In the genomic region with DNA sequence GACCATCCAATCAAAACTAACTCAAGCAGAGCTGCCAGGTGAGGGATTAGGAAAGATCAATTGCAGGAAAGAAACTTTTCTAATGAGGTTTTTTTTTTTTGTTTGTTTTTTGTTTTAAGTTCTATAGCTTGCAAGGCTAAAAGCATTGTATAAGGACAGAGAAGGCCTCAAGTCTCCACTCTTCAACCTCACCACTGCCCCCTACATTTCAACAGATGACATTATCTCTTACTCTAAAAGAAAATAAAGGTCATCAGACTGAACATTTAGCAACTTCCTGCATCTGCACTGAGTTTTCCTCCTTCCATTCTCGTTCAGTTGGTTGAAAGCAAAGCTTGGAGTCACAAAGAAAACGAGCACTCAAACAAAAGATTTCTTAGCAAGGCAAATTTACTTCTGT, we compare ENCODE assay signal across 13 cellular contexts. TPM values are rescaled to one million over a fixed set of nuclear protein-coding genes. Genes with fewer than 3 reads are reported as not detected.
DNase-seq lines count a peak whose midpoint lies in the region; ATAC-seq and TF ChIP-seq lines count a peak whose summit lies in the region.
"Had no signal": no experiment of that assay in that cellular context is flagged by ENCODE, and none has a peak within 500 bp of the region (broad histone marks: within the 10 kb centered on the region; RNA-seq: fewer than 3 reads in every experiment).

No MANE protein-coding gene starts in this region.

- intact Hi-C loops in tibial artery (cut with DNase I; ENCODE audit: low total_unique reads) = no loop called here

- no peak overlapping the region for H3K27ac ChIP-seq in tibial artery

- no peaks in the 10 kb centered on the region for H3K27me3 ChIP-seq in tibial artery

- CTCF ChIA-PET in WTC11 (lab: Charles Lee) = interaction anchor here (0.5 to 1.0 kb wide), 3 partner anchors 32 to 198 kb away, joined by 3 to 4 read pairs (median 3); no protein-coding TSS in a partner anchor
- CTCF ChIA-PET in activated CD4-positive, alpha-beta T cell treated with anti-CD3 and anti-CD28 coated beads, Interleukin-2, amount 10 ng/mL, durations not matched to agents 7 days and 5 days (lab: Charles Lee) = no interaction called here

- H3K4me1 Mint-ChIP-seq in WTC11 (peaks cover 14% of the 10 kb centered on the region), nephron progenitor cell (no peaks in the 10 kb centered on the region)
- H3K4me1 Mint-ChIP-seq in activated CD4-positive, alpha-beta T cell treated with anti-CD3 and anti-CD28 coated beads, Interleukin-2, amount 10 ng/mL, durations not matched to agents 7 days and 5 days = no peaks in the 10 kb centered on the region
- H3K4me1 Mint-ChIP-seq: stimulated activated memory B cell treated with anti-CD40 and anti-IgM and Interleukin-4, amounts not matched to agents 10 μg/mL and 1 μg/mL and 100 μg/mL, for 72 hours had no signal

- no peaks in the 10 kb centered on the region for H3K4me1 ChIP-seq in tibial artery

- peak; percentile 88 for ATAC-seq in WTC11
- ATAC-seq: stimulated activated memory B cell treated with anti-CD40 and anti-IgM and Interleukin-4, amounts not matched to agents 10 μg/mL and 1 μg/mL and 100 μg/mL, for 72 hours had no signal

- peak; percentile 36; the same call in 1 of the 2 replicates for TF ChIP-seq CTCF in WTC11 (IDR thresholded peaks at IDR 0.05)
- TF ChIP-seq CTCF in nephron progenitor cell (IDR thresholded peaks at IDR 0.05) = peak; percentile 32
- no peak for TF ChIP-seq CTCF in tibial artery (IDR thresholded peaks at IDR 0.05)

- peaks cover 15% of the 10 kb centered on the region for H3K9me3 Mint-ChIP-seq in WTC11
- H3K9me3 Mint-ChIP-seq in nephron progenitor cell = peaks cover 15% of the 10 kb centered on the region
- H3K9me3 Mint-ChIP-seq in activated CD4-positive, alpha-beta T cell treated with anti-CD3 and anti-CD28 coated beads, Interleukin-2, amount 10 ng/mL, durations not matched to agents 7 days and 5 days = peaks cover 6% of the 10 kb centered on the region
- H3K9me3 Mint-ChIP-seq: dendritic cell treated with granulocyte-macrophage colony-stimulating factor and Interleukin-4, amounts not matched to agents 40 ng/mL and 50 ng/mL, for 4 days had no signal

- H3K27ac Mint-ChIP-seq in WTC11 (no peak overlapping the region), nephron progenitor cell (no peak overlapping the region)
- no peak overlapping the region for H3K27ac Mint-ChIP-seq in activated CD4-positive, alpha-beta T cell treated with anti-CD3 and anti-CD28 coated beads, Interleukin-2, amount 10 ng/mL, durations not matched to agents 7 days and 5 days
- H3K27ac Mint-ChIP-seq: dendritic cell treated with granulocyte-macrophage colony-stimulating factor and Interleukin-4, amounts not matched to agents 40 ng/mL and 50 ng/mL, for 4 days; stimulated activated memory B cell treated with anti-CD40 and anti-IgM and Interleukin-4, amounts not matched to agents 10 μg/mL and 1 μg/mL and 100 μg/mL, for 72 hours had no signal

- H3K9me3 ChIP-seq in tibial artery = no peaks in the 10 kb centered on the region

- H3K36me3 Mint-ChIP-seq in WTC11 = peaks cover 14% of the 10 kb centered on the region
- H3K36me3 Mint-ChIP-seq in nephron progenitor cell (ENCODE audit: low read depth) = no peaks in the 10 kb centered on the region
- no peaks in the 10 kb centered on the region for H3K36me3 Mint-ChIP-seq in activated CD4-positive, alpha-beta T cell treated with anti-CD3 and anti-CD28 coated beads, Interleukin-2, amount 10 ng/mL, durations not matched to agents 7 days and 5 days (ENCODE audit: low read depth)
- H3K36me3 Mint-ChIP-seq: stimulated activated memory B cell treated with anti-CD40 and anti-IgM and Interleukin-4, amounts not matched to agents 10 μg/mL and 1 μg/mL and 100 μg/mL, for 72 hours had no signal

- H3K27me3 Mint-ChIP-seq in WTC11 (ENCODE audit: low read depth) (no peaks in the 10 kb centered on the region), nephron progenitor cell (ENCODE audit: low read depth, poor library complexity) (peaks cover 7% of the 10 kb centered on the region)
- peaks cover 20% of the 10 kb centered on the region for H3K27me3 Mint-ChIP-seq in activated CD4-positive, alpha-beta T cell treated with anti-CD3 and anti-CD28 coated beads, Interleukin-2, amount 10 ng/mL, durations not matched to agents 7 days and 5 days

- POLR2A ChIA-PET in WTC11 (lab: Charles Lee) = no interaction called here
- POLR2A ChIA-PET in activated CD4-positive, alpha-beta T cell treated with anti-CD3 and anti-CD28 coated beads, Interleukin-2, amount 10 ng/mL, durations not matched to agents 7 days and 5 days (lab: Charles Lee) = no interaction called here

- in situ Hi-C loops in KBM-7 (cut with MboI; ENCODE audit: low pct_unique_long_range_greater_than_20kb, low sequenced_read_pairs) = no loop called here

- no peak overlapping the region for H3K4me3 Mint-ChIP-seq in WTC11
- H3K4me3 Mint-ChIP-seq in nephron progenitor cell = no peak overlapping the region
- H3K4me3 Mint-ChIP-seq in activated CD4-positive, alpha-beta T cell treated with anti-CD3 and anti-CD28 coated beads, Interleukin-2, amount 10 ng/mL, durations not matched to agents 7 days and 5 days = no peak overlapping the region
- H3K4me3 Mint-ChIP-seq: dendritic cell treated with granulocyte-macrophage colony-stimulating factor and Interleukin-4, amounts not matched to agents 40 ng/mL and 50 ng/mL, for 4 days; stimulated activated memory B cell treated with anti-CD40 and anti-IgM and Interleukin-4, amounts not matched to agents 10 μg/mL and 1 μg/mL and 100 μg/mL, for 72 hours had no signal

- peak; percentile 34 for DNase-seq in ELR (ENCODE audit: low read depth)
- DNase-seq in KBM-7 = peak; percentile 3
- DNase-seq in WTC11 (ENCODE audit: low spot score) = no peak
- DNase-seq in nephron progenitor cell = no peak
- no peak for DNase-seq in tibial artery
- no peak for DNase-seq in activated CD4-positive, alpha-beta T cell treated with anti-CD3 and anti-CD28 coated beads, Interleukin-2, amount 10 ng/mL, durations not matched to agents 7 days and 5 days
- DNase-seq in LoVo (ENCODE audit: low spot score) = no peak
- DNase-seq in effector CD4-positive, alpha-beta T cell = no peak
- DNase-seq: activated naive CD4-positive, alpha-beta T cell treated with Interleukin-2 at 50 U/mL for 16 hours; NCI-H2029; SHP77 had no signal

- no peak overlapping the region for H3K4me3 ChIP-seq in tibial artery

- no peaks in the 10 kb centered on the region for H3K36me3 ChIP-seq in tibial artery

TF ChIP-seq in WTC11, 78 proteins besides CTCF, POLR2A, EP300 and RAD21:
- TF ChIP-seq NFYB (CRISPR knock-in tag; conservative IDR thresholded peaks at IDR 0.05; ENCODE audit: low read depth) = no peak
- no peak for TF ChIP-seq GRHL2 (CRISPR knock-in tag; IDR thresholded peaks at IDR 0.05; ENCODE audit: insufficient replicate concordance, severe bottlenecking)
- no peak for TF ChIP-seq TCF7 (CRISPR knock-in tag; IDR thresholded peaks at IDR 0.05; ENCODE audit: low read depth)
- TF ChIP-seq NR1H2 (CRISPR knock-in tag; IDR thresholded peaks at IDR 0.05) = no peak
- TF ChIP-seq OVOL2 (CRISPR knock-in tag; IDR thresholded peaks at IDR 0.05; ENCODE audit: borderline replicate concordance) = no peak
TF ChIP-seq in WTC11: peak in this region for 0.

RNA-seq across cellular contexts. Expression of gene EXOC4, which starts 45.2 kb away (rescaled TPM):
- 62.0 to 72.4 TPM (median 66.8 TPM) in 3 replicates for total RNA-seq in WTC11 (2021)
- total RNA-seq in activated CD4-positive, alpha-beta T cell treated with anti-CD3 and anti-CD28 coated beads, Interleukin-2, amount 10 ng/mL, durations not matched to agents 7 days and 5 days = 10 to 100 TPM; 76.7 to 84.6 TPM

Comparison
In these comparisons a context has a peak if more than half of its experiments do, and no peak if none do; other contexts are left out.
1. DNase-seq: peak in ELR (single experiment) and KBM-7 (single experiment); none in WTC11 (single experiment), nephron progenitor cell (single experiment), tibial artery (0 of 2), activated CD4-positive, alpha-beta T cell treated with anti-CD3 and anti-CD28 coated beads, Interleukin-2, amount 10 ng/mL, durations not matched to agents 7 days and 5 days (single experiment), LoVo (single experiment) and effector CD4-positive, alpha-beta T cell (single experiment).
2. CTCF ChIP-seq: peak in WTC11 (single experiment) and nephron progenitor cell (single experiment); none in tibial artery (0 of 2).